ENCODE assay signal across 8 cellular contexts in the genomic region with DNA sequence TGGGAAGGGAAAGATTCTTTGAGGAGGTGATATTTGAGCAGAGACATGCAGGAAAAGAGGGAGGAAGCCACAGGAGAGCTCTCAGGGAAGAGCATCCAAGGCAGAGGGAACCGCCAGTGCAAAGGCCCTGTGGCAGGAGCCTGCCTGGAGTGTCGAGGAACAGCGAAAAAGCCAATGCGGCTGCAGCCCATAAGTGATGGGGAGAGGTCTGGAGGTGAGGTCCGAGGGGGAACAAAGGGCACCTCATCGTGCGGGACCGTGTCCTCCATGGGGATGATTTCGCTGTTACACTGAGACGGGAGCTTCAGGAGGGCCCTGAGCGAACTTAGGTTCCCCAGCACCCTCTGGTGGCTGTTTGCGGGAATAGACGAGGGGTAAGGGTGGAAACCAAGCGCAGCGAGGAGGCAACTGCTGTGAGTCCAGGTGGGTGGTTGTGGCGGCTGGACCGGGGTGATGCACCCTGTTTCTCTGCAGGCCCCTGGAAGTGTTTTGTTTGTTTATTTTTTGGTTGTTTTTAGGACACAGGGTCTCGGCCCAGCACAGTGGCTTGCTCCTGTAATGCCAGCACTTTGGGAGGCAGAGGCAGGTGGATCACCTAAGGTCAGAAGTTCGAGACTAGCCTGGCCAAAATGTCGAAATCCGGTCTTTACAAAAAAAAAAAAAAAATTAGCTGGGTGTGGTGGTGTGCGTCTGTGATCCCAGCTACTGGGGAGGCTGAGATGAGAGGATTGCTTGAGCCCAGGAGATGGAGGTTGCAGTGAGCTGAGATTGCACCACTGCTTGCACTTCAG. TPM values are rescaled to one million over a fixed set of nuclear protein-coding genes. Genes with fewer than 3 reads are reported as not detected.
DNase-seq lines count a peak whose midpoint lies in the region; ATAC-seq and TF ChIP-seq lines count a peak whose summit lies in the region.

No MANE protein-coding gene starts in this region.

- 0 out of 2 replicates have a peak overlapping the region, but pooled peaks have one; percentile 18 for H2AFZ ChIP-seq in PC-9

- peak; percentile 92 for TF ChIP-seq RAD21 in Ishikawa (IDR thresholded peaks at IDR 0.05; ENCODE audit: low read depth)

- H3K27me3 ChIP-seq in PC-9 (ENCODE audit: insufficient read depth, low read depth) (no peaks in the 10 kb centered on the region), neutrophil (peaks cover 32% of the 10 kb centered on the region), suprapubic skin (no peaks in the 10 kb centered on the region)

- H4K20me1 ChIP-seq in PC-9 (ENCODE audit: insufficient read depth) = no peaks in the 10 kb centered on the region

- no peaks in the 10 kb centered on the region for H3K9me3 ChIP-seq in PC-9 (ENCODE audit: insufficient read depth, low read depth)
- no peaks in the 10 kb centered on the region for H3K9me3 ChIP-seq in neutrophil
- no peaks in the 10 kb centered on the region for H3K9me3 ChIP-seq in suprapubic skin

- H3K27ac ChIP-seq in PC-9 = no peak overlapping the region
- no peak overlapping the region for H3K27ac ChIP-seq in neutrophil
- H3K27ac ChIP-seq in suprapubic skin = no peak overlapping the region

- H3K4me3 ChIP-seq in PC-9 = no peak overlapping the region
- no peak overlapping the region for H3K4me3 ChIP-seq in fibroblast of mammary gland (ENCODE audit: control insufficient read depth, low read depth, low read length)
- H3K4me3 ChIP-seq in neutrophil (ENCODE audit: low read depth in 1 of 2, low read length in 1 of 2) = no peak overlapping the region
- H3K4me3 ChIP-seq in suprapubic skin = no peak overlapping the region

- ATAC-seq in GM18517 (IDR thresholded peaks at IDR 0.05; ENCODE audit: unreplicated experiment) = no peak

- H3K9me2 ChIP-seq in PC-9 (ENCODE audit: insufficient read depth) = no peaks in the 10 kb centered on the region

- BruUV-seq in PC-9 (replicated peaks; lab: Mats Ljungman, UMichigan) = no TSS peak

- peak; percentile 93 for TF ChIP-seq CTCF in PC-9 (conservative IDR thresholded peaks at IDR 0.05)
- peak; percentile 93 for TF ChIP-seq CTCF in fibroblast of mammary gland (conservative IDR thresholded peaks at IDR 0.05; ENCODE audit: control insufficient read depth, insufficient read depth, low read depth, low read length)
- TF ChIP-seq CTCF in neutrophil (IDR thresholded peaks at IDR 0.05) = peak; percentile 67
- peak; percentile 72 to 77 for TF ChIP-seq CTCF in suprapubic skin (IDR thresholded peaks at IDR 0.05)

- CTCF ChIA-PET in PC-9 (lab: Charles Lee) = interaction anchor here (0.5 to 2.1 kb wide), 10 partner anchors 16 to 414 kb away, joined by 3 to 27 read pairs (median 4); a partner anchor contains a TSS

- H3K4me1 ChIP-seq in PC-9 (replicated peaks; ENCODE audit: insufficient read depth) = no peaks in the 10 kb centered on the region
- no peaks in the 10 kb centered on the region for H3K4me1 ChIP-seq in neutrophil (ENCODE audit: control insufficient read depth in 1 of 2, insufficient read depth in 1 of 2, low read depth in 1 of 2, low read length in 1 of 2)
- H3K4me1 ChIP-seq in suprapubic skin = no peaks in the 10 kb centered on the region

- H3K36me3 ChIP-seq in PC-9 (ENCODE audit: low read depth) (no peaks in the 10 kb centered on the region), neutrophil (peaks cover 10% of the 10 kb centered on the region), suprapubic skin (peaks cover 5% of the 10 kb centered on the region)

- no peaks in the 10 kb centered on the region for H3K79me2 ChIP-seq in PC-9 (ENCODE audit: low read depth)

- POLR2A ChIA-PET in PC-9 (lab: Charles Lee; ENCODE audit: unreplicated experiment) = no interaction called here

- TF ChIP-seq POLR2A in suprapubic skin (IDR thresholded peaks at IDR 0.05) = no peak

- H3F3A ChIP-seq in PC-9 (ENCODE audit: insufficient read depth, low read depth) = peaks cover 27% of the 10 kb centered on the region

- WGBS in suprapubic skin = 23% methylated on average over 22 of the region's 22 CpGs

- intact Hi-C loops in PC-9 (cut with micrococcal nuclease; ENCODE audit: unreplicated experiment) = loop anchor here (1.0 to 10.0 kb wide), 2 partner anchors 271 to 423 kb away; no protein-coding TSS in a partner anchor

- DNase-seq in DMS 273 (lab: John Stamatoyannopoulos, UW; ENCODE audit: unreplicated experiment) (peak; percentile 93), PC-9 (peak; percentile 71 to 82), fibroblast of mammary gland (ENCODE audit: low read depth) (peak; percentile 82), suprapubic skin (ENCODE audit: low spot score in 2 of 2) (no peak)
- peak; percentile 71 for DNase-seq in activated T-cell treated with anti-CD3 and anti-CD28 coated beads, Interleukin-2, amount 50 U/mL, for 1 hour

- TF ChIP-seq EP300 in Ishikawa (IDR thresholded peaks at IDR 0.05; ENCODE audit: borderline replicate concordance) (no peak), suprapubic skin (IDR thresholded peaks at IDR 0.05) (no peak)

- 0 out of 2 replicates have a peak overlapping the region, but pooled peaks have one; percentile 35 for H3K4me2 ChIP-seq in PC-9

TF ChIP-seq in Ishikawa, 13 proteins besides CTCF, POLR2A, EP300 and RAD21:
- TF ChIP-seq YY1 (IDR thresholded peaks at IDR 0.05; ENCODE audit: low read depth) (no peak), TEAD4 (IDR thresholded peaks at IDR 0.05) (no peak)

RNA-seq across cellular contexts. Expression of a gene that starts 5.9 kb away (rescaled TPM):
- 25.6 and 36.6 TPM in 2 replicates for total RNA-seq in PC-9 (2021)
- total RNA-seq in suprapubic skin = 10 to 100 TPM; 48.5 to 84.7 (median 70.5) TPM

RNA-seq across cellular contexts. Expression of a gene that starts 38.0 kb away (rescaled TPM):
- total RNA-seq in PC-9 (2021) = 225 and 296 TPM in 2 replicates
- 100 to 1,000 TPM; 329 to 412 (median 356) TPM for total RNA-seq in suprapubic skin

Comparison
In these comparisons a context has a peak if more than half of its experiments do, and no peak if none do; other contexts are left out.
1. DNase-seq: peak in DMS 273 (single experiment), PC-9 (2 of 2), activated T-cell treated with anti-CD3 and anti-CD28 coated beads, Interleukin-2, amount 50 U/mL, for 1 hour (single experiment) and fibroblast of mammary gland (single experiment); none in suprapubic skin (0 of 2).
2. Peak in every context shown above with its lines, with median percentiles within 50 percentile points of each other: CTCF ChIP-seq.